ENCODE assay signal across 8 cellular contexts in genomic region chr15:85349062-85349461, GRCh38. TPM values are rescaled to one million over a fixed set of nuclear protein-coding genes. Genes with fewer than 3 reads are reported as not detected.
DNase-seq lines count a peak whose midpoint lies in the region; ATAC-seq and TF ChIP-seq lines count a peak whose summit lies in the region.
"Not testable (repeated sequence)": the region's sequence is repeated elsewhere in the genome, so short reads cannot be mapped to it uniquely, and the experiment has no call there.

No MANE protein-coding gene starts in this region.

- not testable (repeated sequence) for H3K4ac ChIP-seq in IMR-90 (ENCODE audit: low read depth, low read length)

- POLR2A ChIA-PET in IMR-90 (lab: Charles Lee; ENCODE audit: unreplicated experiment) = not testable (repeated sequence)

- H4K20me1 ChIP-seq in IMR-90 (ENCODE audit: insufficient read depth, low read length) = not testable (repeated sequence)

- dilution Hi-C loops in IMR-90 (cut with HindIII; ENCODE audit: low sequenced_read_pairs, unreplicated experiment) = not testable (repeated sequence)

- H3K56ac ChIP-seq in IMR-90 (ENCODE audit: extremely low read depth, insufficient read depth, low read length) = not testable (repeated sequence)

- intact Hi-C loops in IMR-90 (cut with micrococcal nuclease); left ventricle myocardium inferior (cut with micrococcal nuclease); upper lobe of right lung (cut with DNase I): not testable (repeated sequence)

- not testable (repeated sequence) for ATAC-seq in IMR-90 (ENCODE audit: low read depth)
- ATAC-seq in left lobe of liver = peak; percentile 68
- peak; percentile 33 for ATAC-seq in upper lobe of right lung

- not testable (repeated sequence) for H3K79me1 ChIP-seq in IMR-90 (ENCODE audit: low read depth in 1 of 2, low read length in 2 of 2)

- H3K36me3 ChIP-seq in IMR-90 (ENCODE audit: control insufficient read depth, insufficient read depth, low read length); left ventricle myocardium inferior; upper lobe of right lung: not testable (repeated sequence)

- H3K9me3 Mint-ChIP-seq in nephron; progenitor cell of endocrine pancreas (ENCODE audit: low read depth): not testable (repeated sequence)

- H2BK5ac ChIP-seq in IMR-90 (ENCODE audit: low read depth, low read length, poor library complexity, severe bottlenecking) = not testable (repeated sequence)

- H3K9me3 ChIP-seq in IMR-90 (ENCODE audit: control insufficient read depth, insufficient read depth, low read length); left ventricle myocardium inferior (replicated peaks); upper lobe of right lung: not testable (repeated sequence)

- in situ Hi-C loops in IMR-90 (cut with MboI; ENCODE audit: low sequenced_read_pairs) = not testable (repeated sequence)

- H3K27ac Mint-ChIP-seq in nephron (peak overlapping the region in 2 of 3 experiments; percentile 54 to 91), progenitor cell of endocrine pancreas (peak overlapping the region; percentile 45)

- not testable (repeated sequence) for BruUV-seq in IMR-90 (replicated peaks; lab: Mats Ljungman, UMichigan)

- H3K18ac ChIP-seq in IMR-90 (ENCODE audit: low read depth, low read length) = not testable (repeated sequence)

- H3K27me3 ChIP-seq in IMR-90 (ENCODE audit: control insufficient read depth, insufficient read depth, low read length); left ventricle myocardium inferior (ENCODE audit: low read depth); upper lobe of right lung: not testable (repeated sequence)

- not testable (repeated sequence) for H3K14ac ChIP-seq in IMR-90 (replicated peaks; ENCODE audit: low read depth, low read length)

- H3K36me3 Mint-ChIP-seq in nephron (ENCODE audit: low read depth); progenitor cell of endocrine pancreas (ENCODE audit: insufficient read depth): not testable (repeated sequence)

- no CpG with 5 or more reads among the region's 4 CpGs for WGBS in IMR-90 (ENCODE audit: extremely low coverage in 2 of 2, insufficient read length in 1 of 2), 2 experiments

- not testable (repeated sequence) for H3K4me1 ChIP-seq in IMR-90 (ENCODE audit: control insufficient read depth, insufficient read depth, low read length); upper lobe of right lung
- H3K4me1 ChIP-seq in left ventricle myocardium inferior = peaks cover 36% of the 10 kb centered on the region

- DNase-seq in IMR-90; progenitor cell of endocrine pancreas (ENCODE audit: low spot score, unreplicated experiment); upper lobe of right lung: not testable (repeated sequence)
- DNase-seq in amniotic epithelial cell (ENCODE audit: low read depth) (peak; percentile 47), fibroblast of villous mesenchyme (ENCODE audit: low read depth) (peak; percentile 64), left ventricle myocardium inferior (peak; percentile 50), left lobe of liver (ENCODE audit: low spot score) (peak; percentile 78)

- not testable (repeated sequence) for TF ChIP-seq RAD21 in IMR-90 (IDR thresholded peaks at IDR 0.05; ENCODE audit: low read length)

- not testable (repeated sequence) for H3K4me3 ChIP-seq in IMR-90 (ENCODE audit: insufficient read depth, low read depth, low read length); fibroblast of villous mesenchyme (ENCODE audit: low read depth, low read length); upper lobe of right lung
- H3K4me3 ChIP-seq in left ventricle myocardium inferior = peak overlapping the region; percentile 54

- not testable (repeated sequence) for H4K8ac ChIP-seq in IMR-90 (ENCODE audit: low read depth in 2 of 2, low read length in 2 of 2)

- TF ChIP-seq CTCF in IMR-90 (conservative IDR thresholded peaks at IDR 0.05; ENCODE audit: low read depth, low read length); fibroblast of villous mesenchyme (IDR thresholded peaks at IDR 0.05; ENCODE audit: insufficient read depth, low read depth, low read length); left ventricle myocardium inferior (IDR thresholded peaks at IDR 0.05; ENCODE audit: borderline replicate concordance); nephron (IDR thresholded peaks at IDR 0.05; ENCODE audit: unreplicated experiment in 3 of 3); progenitor cell of endocrine pancreas (IDR thresholded peaks at IDR 0.05; ENCODE audit: unreplicated experiment); upper lobe of right lung (IDR thresholded peaks at IDR 0.05): not testable (repeated sequence)

- not testable (repeated sequence) for H3K4me3 Mint-ChIP-seq in nephron; progenitor cell of endocrine pancreas (ENCODE audit: low read depth)

- not testable (repeated sequence) for H3K27ac ChIP-seq in IMR-90 (ENCODE audit: insufficient read depth, low read length); upper lobe of right lung
- peak overlapping the region; percentile 88 for H3K27ac ChIP-seq in left ventricle myocardium inferior (replicated peaks)

- not testable (repeated sequence) for H2AK9ac ChIP-seq in IMR-90 (replicated peaks; ENCODE audit: low read depth, low read length, poor library complexity)

- not testable (repeated sequence) for H4K5ac ChIP-seq in IMR-90 (ENCODE audit: low read depth, low read length)

- H3K23ac ChIP-seq in IMR-90 (ENCODE audit: low read depth, low read length) = not testable (repeated sequence)

- not testable (repeated sequence) for H2AK5ac ChIP-seq in IMR-90 (ENCODE audit: low read depth, low read length)

- H2BK20ac ChIP-seq in IMR-90 (ENCODE audit: low read depth, low read length) = 0 out of 2 replicates have a peak overlapping the region, but pooled peaks have one; percentile 24

- not testable (repeated sequence) for H2BK15ac ChIP-seq in IMR-90 (ENCODE audit: low read depth, low read length)

- not testable (repeated sequence) for H3K4me2 ChIP-seq in IMR-90 (ENCODE audit: low read depth, low read length)

- not testable (repeated sequence) for H3K27me3 Mint-ChIP-seq in nephron (ENCODE audit: low read depth); progenitor cell of endocrine pancreas

- H3K9me1 ChIP-seq in IMR-90 (ENCODE audit: insufficient read depth, low read length) = not testable (repeated sequence)

- peaks cover 23% of the 10 kb centered on the region for H3K4me1 Mint-ChIP-seq in nephron
- peaks cover 12% of the 10 kb centered on the region for H3K4me1 Mint-ChIP-seq in progenitor cell of endocrine pancreas (ENCODE audit: low read depth)

- not testable (repeated sequence) for TF ChIP-seq POLR2A in IMR-90 (IDR thresholded peaks at IDR 0.05; ENCODE audit: low read depth, low read length)

- H3K9ac ChIP-seq in IMR-90 (ENCODE audit: low read depth, low read length) = not testable (repeated sequence)

- H4K91ac ChIP-seq in IMR-90 (ENCODE audit: insufficient read depth, low read depth, low read length) = not testable (repeated sequence)

- CTCF ChIA-PET in IMR-90 (lab: Yijun Ruan, JAX) = not testable (repeated sequence)

- not testable (repeated sequence) for H2BK120ac ChIP-seq in IMR-90 (ENCODE audit: low read depth, low read length)

- not testable (repeated sequence) for H2AFZ ChIP-seq in IMR-90 (replicated peaks; ENCODE audit: low read length, poor library complexity)

TF ChIP-seq in IMR-90, 13 proteins besides CTCF, POLR2A, EP300 and RAD21:
- TF ChIP-seq CEBPB (IDR thresholded peaks at IDR 0.05; ENCODE audit: low read depth, low read length) = peak; percentile 22; the same call in 1 of the 2 replicates

RNA-seq across cellular contexts. Expression of gene AKAP13, which starts 31.3 kb away (rescaled TPM):
- total RNA-seq in IMR-90 (2012; rRNA removed) (46.4 and 46.9 TPM in 2 replicates), fibroblast of villous mesenchyme (116 and 164 TPM in 2 replicates), left ventricle myocardium inferior (331 TPM), left lobe of liver (60.5 TPM), progenitor cell of endocrine pancreas (114 and 119 TPM in 2 replicates), upper lobe of right lung (450 TPM)
- 10.4 and 11.6 TPM in 2 replicates for polyA plus RNA-seq in IMR-90 (2012; rRNA removed)
- 5.6 and 6.4 TPM in 2 replicates for polyA plus RNA-seq in IMR-90 (2012; cell fraction: cytosol; rRNA removed)
- 34.4 and 43.0 TPM in 2 replicates for polyA plus RNA-seq in IMR-90 (2012; cell fraction: nucleus; rRNA removed; ENCODE audit: low replicate concordance)
